22 cellular contexts compared by ENCODE assay signal in genomic region chr9:7656648-7657047, GRCh38.
DNase-seq lines count a peak whose midpoint lies in the region; ATAC-seq, FAIRE-seq and TF ChIP-seq lines count a peak whose summit lies in the region.
"Had no signal": no experiment of that assay in that cellular context is flagged by ENCODE, and none has a peak within 500 bp of the region (broad histone marks: within the 10 kb centered on the region; RNA-seq: fewer than 3 reads in every experiment).

No MANE protein-coding gene starts in this region.

- intact Hi-C loops in head of caudate nucleus (cut with DNase I), result no loop called here
- intact Hi-C loops in kidney (cut with DNase I), result no loop called here

- H3K9me3 ChIP-seq in SJCRH30 (replicated peaks) (no peaks in the 10 kb centered on the region), small intestine (ENCODE audit: control insufficient read depth, low read depth) (no peaks in the 10 kb centered on the region), kidney (ENCODE audit: control insufficient read depth in 1 of 2, low read length in 2 of 2) (no peaks in the 10 kb centered on the region)
- H3K9me3 ChIP-seq: right lobe of liver, uterus had no signal

- no peak overlapping the region for H3K9ac ChIP-seq in kidney (ENCODE audit: low read length in 2 of 2)
- H3K9ac ChIP-seq: GM23248, KMS-11 had no signal

- ATAC-seq in HG03097 (IDR thresholded peaks at IDR 0.05; ENCODE audit: low FRiP score, unreplicated experiment) (no peak), GM19467 (IDR thresholded peaks at IDR 0.05; ENCODE audit: unreplicated experiment) (no peak)
- ATAC-seq: activated CD8-positive, alpha-beta memory T cell treated with anti-CD3 and anti-CD28 coated beads, Interleukin-2, amount 10 ng/mL, durations not matched to agents 7 days and 5 days; naive thymus-derived CD8-positive, alpha-beta T cell; SK-N-SH treated with all-trans-retinoic acid at 6 μM for 48 hours had no signal

- DNase-seq in NCI-H1048 (lab: John Stamatoyannopoulos, UW) (peak; percentile 39), SJCRH30 (peak; percentile 20 to 62), head of caudate nucleus (peak in 23 of 42 donors; percentile 3 to 70 (median 27)), small intestine (peak; percentile 7), kidney (no peak)
- DNase-seq: activated CD8-positive, alpha-beta memory T cell treated with anti-CD3 and anti-CD28 coated beads, Interleukin-2, amount 10 ng/mL, durations not matched to agents 7 days and 5 days; activated naive CD4-positive, alpha-beta T cell treated with Interleukin-2 at 50 U/mL for 16 hours; endodermal cell; GM23248; kidney glomerular epithelial cell; naive thymus-derived CD8-positive, alpha-beta T cell; NCI-H2029; right lobe of liver; stimulated activated CD4-positive, alpha-beta T cell treated with anti-CD3 and anti-CD28 coated beads, Interleukin-4, amount 100 ng/mL, for 24 hours; uterus had no signal

- FAIRE-seq in small intestine (lab: Jason Lieb, UNC), result no peak
- FAIRE-seq in kidney (lab: Jason Lieb, UNC), result no peak

- peaks cover 3% of the 10 kb centered on the region; the same call in 1 of the 2 replicates for H3K4me1 ChIP-seq in SJCRH30
- H3K4me1 ChIP-seq in small intestine (ENCODE audit: control insufficient read depth in 2 of 2, insufficient read depth in 1 of 2, low read depth in 1 of 2, low read length in 1 of 2), result no peaks in the 10 kb centered on the region
- H3K4me1 ChIP-seq in kidney (ENCODE audit: control insufficient read depth in 1 of 2, insufficient read depth in 1 of 2, low read depth in 1 of 2, low read length in 2 of 2), result no peaks in the 10 kb centered on the region
- H3K4me1 ChIP-seq: breast epithelium, right lobe of liver, uterus had no signal

- H3K27me3 ChIP-seq in SJCRH30, result no peaks in the 10 kb centered on the region
- H3K27me3 ChIP-seq in small intestine (ENCODE audit: control insufficient read depth in 2 of 2, insufficient read depth in 2 of 2, low read length in 2 of 2), result no peaks in the 10 kb centered on the region
- H3K27me3 ChIP-seq: breast epithelium, right lobe of liver, uterus had no signal

- H3K27ac ChIP-seq in SJCRH30, result no peak overlapping the region
- no peak overlapping the region for H3K27ac ChIP-seq in small intestine (ENCODE audit: low read depth in 1 of 2, low read length in 1 of 2)
- no peak overlapping the region for H3K27ac ChIP-seq in kidney (ENCODE audit: low read depth in 2 of 2, low read length in 2 of 2)
- H3K27ac ChIP-seq: breast epithelium, C4-2B, GM23248, KMS-11, right lobe of liver, uterus, VCaP had no signal

- H3K36me3 ChIP-seq in SJCRH30 (no peaks in the 10 kb centered on the region), small intestine (ENCODE audit: control insufficient read depth in 2 of 2, insufficient read depth in 2 of 2, low read length in 2 of 2) (no peaks in the 10 kb centered on the region), kidney (ENCODE audit: control insufficient read depth in 1 of 2, insufficient read depth in 2 of 2, low read length in 2 of 2) (no peaks in the 10 kb centered on the region)
- H3K36me3 ChIP-seq: breast epithelium, right lobe of liver, uterus had no signal

- TF ChIP-seq CTCF in kidney (IDR thresholded peaks at IDR 0.05; ENCODE audit: borderline replicate concordance, extremely low read depth, insufficient read depth), result no peak

- WGBS in small intestine, 3 donors, result 14 to 35% (median 25%) methylated on average over 5 of the region's 5 CpGs

- H3K4me3 ChIP-seq in SJCRH30, result no peak overlapping the region
- no peak overlapping the region for H3K4me3 ChIP-seq in small intestine (ENCODE audit: low read depth in 1 of 2, low read length in 2 of 2)
- H3K4me3 ChIP-seq in kidney (ENCODE audit: low read length in 2 of 2), result no peak overlapping the region
- H3K4me3 ChIP-seq: breast epithelium, GM23248, right lobe of liver, uterus had no signal
